Comparison of ENCODE assay signal across 19 cellular contexts in genomic region chr3:123350971-123351370, GRCh38.
DNase-seq lines count a peak whose midpoint lies in the region; ATAC-seq and TF ChIP-seq lines count a peak whose summit lies in the region.
"Had no signal": no experiment of that assay in that cellular context is flagged by ENCODE, and none has a peak within 500 bp of the region (broad histone marks: within the 10 kb centered on the region; RNA-seq: fewer than 3 reads in every experiment).

No MANE protein-coding gene starts in this region.

- no peak for DNase-seq in caudate nucleus (lab: John Stamatoyannopoulos, UW)
- no peak for DNase-seq in heart right ventricle
- peak; percentile 50 for DNase-seq in sigmoid colon
- DNase-seq in stimulated activated CD4-positive, alpha-beta T cell treated with anti-CD3 and anti-CD28 coated beads, Interleukin-1b, Interleukin-23, amount 100 ng/mL, for 48 hours, result no peak
- DNase-seq in NCI-H187 treated with DMSO at 0.1 percent for 48 hours (lab: John Stamatoyannopoulos, UW), result no peak
- no peak for DNase-seq in superior temporal gyrus (ENCODE audit: extremely low spot score)
- no peak for DNase-seq in esophagus squamous epithelium (lab: John Stamatoyannopoulos, UW)
- DNase-seq: CD4-positive, alpha-beta memory T cell; COR-L47; DMS53; H7; Karpas-422; NCI-H2029 treated with DMSO at 0.1 percent for 48 hours; NCI-H446 treated with DMSO at 0.1 percent for 48 hours; NCI-H526; RPMI8226; SHP77 treated with DMSO at 0.1 percent for 48 hours had no signal

- H3K9me3 ChIP-seq in BLaER1, result peaks cover 25% of the 10 kb centered on the region
- peaks cover 0 to 10% (median 0%) of the 10 kb centered on the region in 11 donors for H3K9me3 ChIP-seq in heart right ventricle
- H3K9me3 ChIP-seq in sigmoid colon, result no peaks in the 10 kb centered on the region
- peaks cover 0 to 4% (median 0%) of the 10 kb centered on the region in 3 donors for H3K9me3 ChIP-seq in esophagus squamous epithelium

- no peaks in the 10 kb centered on the region for H3K27me3 ChIP-seq in BLaER1
- H3K27me3 ChIP-seq in heart right ventricle, result peaks cover 0 to 4% (median 0%) of the 10 kb centered on the region in 7 donors
- H3K27me3 ChIP-seq in sigmoid colon, result no peaks in the 10 kb centered on the region
- H3K27me3 ChIP-seq in esophagus squamous epithelium, result peaks cover 0 to 36% (median 0%) of the 10 kb centered on the region in 4 donors
- H3K27me3 ChIP-seq: BLaER1 treated with 17β-estradiol and CSF1 and Interleukin-3, amounts not matched to agents 10 nM and 100 nM had no signal

- TF ChIP-seq CTCF in heart right ventricle (IDR thresholded peaks at IDR 0.05) (no peak), sigmoid colon (IDR thresholded peaks at IDR 0.05) (no peak), esophagus squamous epithelium (IDR thresholded peaks at IDR 0.05) (no peak)

- no peak for TF ChIP-seq EP300 in sigmoid colon (IDR thresholded peaks at IDR 0.05)

- peak overlapping the region; percentile 28 for H3K4me2 ChIP-seq in BLaER1

- H3K27ac ChIP-seq in BLaER1 (no peak overlapping the region), caudate nucleus (ENCODE audit: low read depth, low read length) (peak overlapping the region; percentile 58), heart right ventricle (peak overlapping the region in 6 of 10 donors; percentile 10 to 96 (median 74)), sigmoid colon (peak overlapping the region in 1 of 4 donors; percentile 74), esophagus squamous epithelium (peak overlapping the region in 1 of 4 donors; percentile 44)
- H3K27ac ChIP-seq: BLaER1 treated with 17β-estradiol and CSF1 and Interleukin-3, amounts not matched to agents 10 nM and 100 nM had no signal

- no peak overlapping the region for H3K9ac ChIP-seq in BLaER1
- H3K9ac ChIP-seq: BLaER1 treated with 17β-estradiol and CSF1 and Interleukin-3, amounts not matched to agents 10 nM and 100 nM had no signal

- intact Hi-C loops in heart right ventricle (cut with DNase I) (no loop called here), sigmoid colon (cut with DNase I) (no loop called here), esophagus squamous epithelium (cut with DNase I) (no loop called here)

- H4K20me1 ChIP-seq in BLaER1, result no peaks in the 10 kb centered on the region
- H4K20me1 ChIP-seq: BLaER1 treated with 17β-estradiol and CSF1 and Interleukin-3, amounts not matched to agents 10 nM and 100 nM had no signal

- H3K4me3 ChIP-seq in BLaER1, result no peak overlapping the region
- H3K4me3 ChIP-seq in heart right ventricle, result no peak overlapping the region
- no peak overlapping the region for H3K4me3 ChIP-seq in sigmoid colon
- no peak overlapping the region for H3K4me3 ChIP-seq in esophagus squamous epithelium
- H3K4me3 ChIP-seq: BLaER1 treated with 17β-estradiol and CSF1 and Interleukin-3, amounts not matched to agents 10 nM and 100 nM had no signal

- no peaks in the 10 kb centered on the region for H3K36me3 ChIP-seq in BLaER1
- peaks cover 0 to 2% (median 0%) of the 10 kb centered on the region in 9 donors for H3K36me3 ChIP-seq in heart right ventricle
- H3K36me3 ChIP-seq in sigmoid colon, result peaks cover 0 to 18% (median 2%) of the 10 kb centered on the region in 4 donors
- H3K36me3 ChIP-seq in esophagus squamous epithelium, result no peaks in the 10 kb centered on the region
- H3K36me3 ChIP-seq: BLaER1 treated with 17β-estradiol and CSF1 and Interleukin-3, amounts not matched to agents 10 nM and 100 nM had no signal

- ATAC-seq in heart right ventricle, result no peak

- WGBS in heart right ventricle, 2 donors, result 79 to 83% methylated on average over 5 to 6 of the region's 6 CpGs
- 83 to 89% methylated on average over 6 of the region's 6 CpGs for WGBS in sigmoid colon, 2 donors
- WGBS in esophagus squamous epithelium, 2 donors, result 79 to 86% methylated on average over 5 to 6 of the region's 6 CpGs

- H3K4me1 ChIP-seq in BLaER1, result peaks cover 44% of the 10 kb centered on the region
- H3K4me1 ChIP-seq in heart right ventricle, result peaks cover 15 to 84% (median 72%) of the 10 kb centered on the region in 9 donors
- peaks cover 0 to 53% (median 46%) of the 10 kb centered on the region in 4 donors for H3K4me1 ChIP-seq in sigmoid colon
- H3K4me1 ChIP-seq in esophagus squamous epithelium, result peaks cover 0 to 35% (median 0%) of the 10 kb centered on the region in 3 donors

- TF ChIP-seq POLR2A in sigmoid colon (IDR thresholded peaks at IDR 0.05), result no peak
- no peak for TF ChIP-seq POLR2A in esophagus squamous epithelium (IDR thresholded peaks at IDR 0.05)
